25 cellular contexts compared by ENCODE assay signal in genomic region chr5:99081711-99082110, GRCh38.
"Had no signal": no experiment of that assay in that cellular context is flagged by ENCODE, and none has a peak within 500 bp of the region (broad histone marks: within the 10 kb centered on the region; RNA-seq: fewer than 3 reads in every experiment).

No MANE protein-coding gene starts in this region.

- H3K27ac ChIP-seq: colonic mucosa, coronary artery, dorsolateral prefrontal cortex, epithelial cell of prostate, esophagus muscularis mucosa, esophagus squamous epithelium, foreskin keratinocyte, gastrocnemius medialis, gastroesophageal sphincter, heart left ventricle, heart right ventricle had no signal

- H3K27me3 Mint-ChIP-seq: dendritic cell treated with granulocyte-macrophage colony-stimulating factor and Interleukin-4, amounts not matched to agents 40 ng/mL and 50 ng/mL, for 4 days had no signal

- DNase-seq: colonic mucosa; cortex of kidney; dermis blood vessel endothelial cell; dorsolateral prefrontal cortex; effector CD4-positive, alpha-beta T cell; effector CD8-positive, alpha-beta T cell; effector memory CD4-positive, alpha-beta T cell; effector memory CD8-positive, alpha-beta T cell; endodermal cell; erythroblast; esophagus squamous epithelium; foreskin fibroblast; foreskin keratinocyte; foreskin melanocyte; gastrocnemius medialis; glutamatergic neuron; head of caudate nucleus; heart left ventricle; heart right ventricle had no signal

- H3K4me3 ChIP-seq: colonic mucosa, coronary artery, dorsolateral prefrontal cortex, esophagus muscularis mucosa, esophagus squamous epithelium, gastrocnemius medialis, gastroesophageal sphincter, heart left ventricle, heart right ventricle had no signal

- H3K9me3 ChIP-seq: colonic mucosa, esophagus muscularis mucosa, esophagus squamous epithelium, gastrocnemius medialis, gastroesophageal sphincter, heart left ventricle, heart right ventricle had no signal

- H3K27ac Mint-ChIP-seq: dendritic cell treated with granulocyte-macrophage colony-stimulating factor and Interleukin-4, amounts not matched to agents 40 ng/mL and 50 ng/mL, for 4 days; effector memory CD8-positive, alpha-beta T cell; endodermal cell had no signal

- H3K4me1 ChIP-seq: colonic mucosa, esophagus muscularis mucosa, esophagus squamous epithelium, foreskin keratinocyte, gastrocnemius medialis, gastroesophageal sphincter, heart left ventricle had no signal

- ATAC-seq: effector memory CD8-positive, alpha-beta T cell; esophagus mucosa; foreskin keratinocyte; gastrocnemius medialis; gastroesophageal sphincter; heart left ventricle; heart right ventricle had no signal

- H3K4me3 Mint-ChIP-seq: dendritic cell treated with granulocyte-macrophage colony-stimulating factor and Interleukin-4, amounts not matched to agents 40 ng/mL and 50 ng/mL, for 4 days; effector memory CD8-positive, alpha-beta T cell; endodermal cell had no signal

- H3K9me3 Mint-ChIP-seq: dendritic cell treated with granulocyte-macrophage colony-stimulating factor and Interleukin-4, amounts not matched to agents 40 ng/mL and 50 ng/mL, for 4 days; effector memory CD8-positive, alpha-beta T cell; endodermal cell had no signal

- H3K27me3 ChIP-seq: colonic mucosa, dorsolateral prefrontal cortex, esophagus muscularis mucosa, esophagus squamous epithelium, gastrocnemius medialis, gastroesophageal sphincter, heart left ventricle, heart right ventricle had no signal

- H3K36me3 ChIP-seq: colonic mucosa, esophagus muscularis mucosa, esophagus squamous epithelium, gastrocnemius medialis, gastroesophageal sphincter, heart left ventricle, heart right ventricle had no signal
